Comparison of ENCODE assay signal across 34 cellular contexts in genomic region chr13:109981000-109981399, GRCh38.
DNase-seq lines count a peak whose midpoint lies in the region; ATAC-seq, FAIRE-seq and TF ChIP-seq lines count a peak whose summit lies in the region.
"Had no signal": no experiment of that assay in that cellular context is flagged by ENCODE, and none has a peak within 500 bp of the region (broad histone marks: within the 10 kb centered on the region; RNA-seq: fewer than 3 reads in every experiment).

No MANE protein-coding gene starts in this region.

- H3K27ac ChIP-seq in HepG2 (ENCODE audit: extremely low read length, insufficient read depth, low read length) (no peak overlapping the region), right lobe of liver (no peak overlapping the region), A549 (no peak overlapping the region), IMR-90 (ENCODE audit: insufficient read depth, low read length) (no peak overlapping the region), K562 (ENCODE audit: extremely low read depth, low read depth, low read length) (no peak overlapping the region)
- H3K27ac ChIP-seq: 22Rv1; BLaER1; BLaER1 treated with 17β-estradiol and CSF1 and Interleukin-3, amounts not matched to agents 10 nM and 100 nM; C4-2B had no signal

- H2BK20ac ChIP-seq in IMR-90 (ENCODE audit: low read depth, low read length) = no peak overlapping the region

- 20% methylated on average over 4 of the region's 4 CpGs for WGBS in HepG2 (ENCODE audit: low lambda C conversion rate)
- WGBS in right lobe of liver (ENCODE audit: insufficient coverage, low coverage, low lambda C conversion rate, missing lambda C conversion rate) = 80% methylated on average over 4 of the region's 4 CpGs
- WGBS in A549 (ENCODE audit: missing lambda C conversion rate) = 73% methylated on average over 4 of the region's 4 CpGs
- no CpG with 5 or more reads among the region's 4 CpGs for WGBS in IMR-90 (ENCODE audit: extremely low coverage in 2 of 2, insufficient read length in 1 of 2), 2 experiments
- 0% methylated on average over 3 of the region's 4 CpGs for WGBS in K562 (ENCODE audit: insufficient coverage, low coverage, missing lambda C conversion rate)

- H2AFZ ChIP-seq in HepG2 (ENCODE audit: low read length) (no peak overlapping the region), IMR-90 (replicated peaks; ENCODE audit: low read length, poor library complexity) (no peak overlapping the region), K562 (ENCODE audit: low read depth, low read length) (no peak overlapping the region)

- no peak overlapping the region for H4K5ac ChIP-seq in IMR-90 (ENCODE audit: low read depth, low read length)

- POLR2A ChIA-PET in HepG2 (lab: Yijun Ruan, JAX) (no interaction called here), A549 (lab: Yijun Ruan, JAX) (no interaction called here), IMR-90 (lab: Charles Lee; ENCODE audit: unreplicated experiment) (no interaction called here), K562 (lab: Yijun Ruan, JAX) (interaction anchor here (0.6 to 0.7 kb wide), 2 partner anchors 13 to 411 kb away, joined by 3 read pairs; no protein-coding TSS in a partner anchor)

- H3K9me1 ChIP-seq in IMR-90 (ENCODE audit: insufficient read depth, low read length) (peaks cover 3% of the 10 kb centered on the region; the same call in 1 of the 2 replicates), K562 (ENCODE audit: control insufficient read depth, insufficient read depth, low read length) (no peaks in the 10 kb centered on the region)

- H4K91ac ChIP-seq in IMR-90 (ENCODE audit: insufficient read depth, low read depth, low read length) = no peak overlapping the region

- ATAC-seq in HepG2 (no peak), right lobe of liver (no peak), A549 (no peak), IMR-90 (ENCODE audit: low read depth) (no peak), K562 (no peak), GM21737 (IDR thresholded peaks at IDR 0.05; ENCODE audit: unreplicated experiment) (no peak), mucosa of descending colon (no peak)
- ATAC-seq: CD8-positive, alpha-beta T cell had no signal

- H2BK5ac ChIP-seq in IMR-90 (ENCODE audit: low read depth, low read length, poor library complexity, severe bottlenecking) = no peak overlapping the region

- TF ChIP-seq RAD21 in HepG2 (CRISPR knock-in tag; IDR thresholded peaks at IDR 0.05) (no peak), A549 (conservative IDR thresholded peaks at IDR 0.05 in 1 of 2, IDR thresholded peaks at IDR 0.05 in 1 of 2) (no peak), IMR-90 (IDR thresholded peaks at IDR 0.05; ENCODE audit: low read length) (no peak), K562 (CRISPR knock-in tag; conservative IDR thresholded peaks at IDR 0.05 in 1 of 2, IDR thresholded peaks at IDR 0.05 in 1 of 2) (no peak)

- no peak overlapping the region for H3K18ac ChIP-seq in IMR-90 (ENCODE audit: low read depth, low read length)

- no peak overlapping the region for H4K8ac ChIP-seq in IMR-90 (ENCODE audit: low read depth in 2 of 2, low read length in 2 of 2)

- H2BK15ac ChIP-seq in IMR-90 (ENCODE audit: low read depth, low read length) = no peak overlapping the region

- intact Hi-C loops in HepG2 (cut with micrococcal nuclease; ENCODE audit: unreplicated experiment) = no loop called here
- intact Hi-C loops in right lobe of liver (cut with DNase I) = no loop called here
- intact Hi-C loops in IMR-90 (cut with micrococcal nuclease) = no loop called here
- intact Hi-C loops in K562 (cut with micrococcal nuclease) = no loop called here
- intact Hi-C loops in mucosa of descending colon (cut with DNase I, micrococcal nuclease) = no loop called here

- H2AK5ac ChIP-seq in IMR-90 (ENCODE audit: low read depth, low read length) = no peak overlapping the region

- no peaks in the 10 kb centered on the region for H3K79me2 ChIP-seq in HepG2 (ENCODE audit: insufficient read depth, low read length)
- H3K79me2 ChIP-seq in K562 (ENCODE audit: control insufficient read depth, insufficient read depth, low read length) = no peaks in the 10 kb centered on the region

- no peaks in the 10 kb centered on the region for H3K9me3 ChIP-seq in HepG2 (ENCODE audit: low read length)
- no peaks in the 10 kb centered on the region for H3K9me3 ChIP-seq in right lobe of liver
- H3K9me3 ChIP-seq in A549 = no peaks in the 10 kb centered on the region
- H3K9me3 ChIP-seq in IMR-90 (ENCODE audit: control insufficient read depth, insufficient read depth, low read length) = no peaks in the 10 kb centered on the region
- H3K9me3 ChIP-seq in K562 (replicated peaks; ENCODE audit: control insufficient read depth, insufficient read depth, low read depth, low read length) = no peaks in the 10 kb centered on the region
- no peaks in the 10 kb centered on the region for H3K9me3 ChIP-seq in mucosa of descending colon
- H3K9me3 ChIP-seq: BE2C; BLaER1; BLaER1 treated with 17β-estradiol and CSF1 and Interleukin-3, amounts not matched to agents 10 nM and 100 nM; Caco-2 had no signal

- TF ChIP-seq POLR2A in HepG2 (IDR thresholded peaks at IDR 0.05; ENCODE audit: insufficient read depth in 1 of 2, low read depth in 2 of 2, low read length in 2 of 2) (no peak), right lobe of liver (IDR thresholded peaks at IDR 0.05) (no peak), A549 (IDR thresholded peaks at IDR 0.05; ENCODE audit: low read length) (no peak), IMR-90 (IDR thresholded peaks at IDR 0.05; ENCODE audit: low read depth, low read length) (no peak), K562 (conservative IDR thresholded peaks at IDR 0.05) (no peak)

- H3K4me1 ChIP-seq in HepG2 (ENCODE audit: insufficient read depth, low read length) (no peaks in the 10 kb centered on the region), right lobe of liver (no peaks in the 10 kb centered on the region), A549 (no peaks in the 10 kb centered on the region), IMR-90 (ENCODE audit: control insufficient read depth, insufficient read depth, low read length) (peaks cover 3% of the 10 kb centered on the region), K562 (replicated peaks in 1 of 2; ENCODE audit: control insufficient read depth in 2 of 2, insufficient read depth in 2 of 2, low read length in 2 of 2) (no peaks in the 10 kb centered on the region), mucosa of descending colon (ENCODE audit: low read depth) (no peaks in the 10 kb centered on the region)
- H3K4me1 ChIP-seq: BE2C, Caco-2 had no signal

- H2BK120ac ChIP-seq in IMR-90 (ENCODE audit: low read depth, low read length) = no peak overlapping the region

- H3K36me3 ChIP-seq in HepG2 (replicated peaks in 1 of 2; ENCODE audit: control insufficient read depth in 1 of 2, insufficient read depth in 2 of 2, low read length in 2 of 2) (no peaks in the 10 kb centered on the region), right lobe of liver (no peaks in the 10 kb centered on the region), IMR-90 (ENCODE audit: control insufficient read depth, insufficient read depth, low read length) (no peaks in the 10 kb centered on the region), K562 (ENCODE audit: control insufficient read depth, insufficient read depth, low read length) (no peaks in the 10 kb centered on the region), mucosa of descending colon (ENCODE audit: low read depth) (no peaks in the 10 kb centered on the region)
- H3K36me3 ChIP-seq: BE2C; BLaER1; BLaER1 treated with 17β-estradiol and CSF1 and Interleukin-3, amounts not matched to agents 10 nM and 100 nM had no signal

- TF ChIP-seq EP300 in HepG2 (IDR thresholded peaks at IDR 0.05; ENCODE audit: low read depth in 2 of 2, low read length in 2 of 2) = no peak
- no peak for TF ChIP-seq EP300 in HepG2 (CRISPR knock-in tag; IDR thresholded peaks at IDR 0.05; ENCODE audit: borderline replicate concordance)
- no peak for TF ChIP-seq EP300 in A549 (IDR thresholded peaks at IDR 0.05)
- TF ChIP-seq EP300 in K562 (IDR thresholded peaks at IDR 0.05; ENCODE audit: low read length) = no peak

- DNase-seq in HepG2 (ENCODE audit: low spot score) (no peak), right lobe of liver (no peak), A549 (ENCODE audit: low read depth in 1 of 2, low spot score in 1 of 2) (no peak), IMR-90 (no peak), K562 (ENCODE audit: extremely low read depth in 1 of 4, low spot score in 3 of 4) (no peak), mucosa of descending colon (no peak)
- DNase-seq in activated effector memory CD4-positive, alpha-beta T cell treated with Interleukin-2 at 50 U/mL for 16 hours = no peak
- DNase-seq: 8988T; ACHN; AML-193; BE2C; C1 segment of cervical spinal cord; Caco-2; Calu3; CD4-positive, alpha-beta memory T cell; CD4-positive, alpha-beta T cell; CD4-positive, CD25-positive, alpha-beta regulatory T cell; CD8-positive, alpha-beta memory T cell; CD8-positive, alpha-beta T cell; COR-L47; DMS 273 treated with DMSO at 0.1 percent for 48 hours; DMS153; DMS53; DMS79; DMS79 treated with DMSO at 0.1 percent for 48 hours; DND-41; EL had no signal

- CTCF ChIA-PET in HepG2 (lab: Yijun Ruan, JAX; ENCODE audit: low intra/inter-chr PET ratio, low total read pairs) (no interaction called here), A549 (lab: Yijun Ruan, JAX) (interaction anchor here (1.0 to 1.2 kb wide), 2 partner anchors 19 to 1066 kb away, joined by 3 to 4 read pairs; no protein-coding TSS in a partner anchor), IMR-90 (lab: Yijun Ruan, JAX) (no interaction called here), K562 (lab: Yijun Ruan, JAX; ENCODE audit: low intra/inter-chr PET ratio) (interaction anchor here (0.7 kb wide), 1 partner anchor 17 kb away, joined by 3 read pairs; no protein-coding TSS in a partner anchor)

- no peaks in the 10 kb centered on the region for H3K79me1 ChIP-seq in IMR-90 (ENCODE audit: low read depth in 1 of 2, low read length in 2 of 2)

- H3K27me3 ChIP-seq in HepG2 (ENCODE audit: control insufficient read depth in 1 of 2, insufficient read depth in 2 of 2, low read length in 2 of 2) (peaks cover 0 to 12% of the 10 kb centered on the region in 2 experiments; a peak in 3 of 5 replicates), right lobe of liver (no peaks in the 10 kb centered on the region), IMR-90 (ENCODE audit: control insufficient read depth, insufficient read depth, low read length) (no peaks in the 10 kb centered on the region), K562 (ENCODE audit: control insufficient read depth in 2 of 2, insufficient read depth in 2 of 2, low read length in 2 of 2) (peaks cover 0 to 2% of the 10 kb centered on the region in 2 experiments; a peak in 2 of 5 replicates)
- H3K27me3 ChIP-seq: BLaER1; BLaER1 treated with 17β-estradiol and CSF1 and Interleukin-3, amounts not matched to agents 10 nM and 100 nM had no signal

- H3K4me2 ChIP-seq in HepG2 (ENCODE audit: low read depth, low read length) (no peak overlapping the region), A549 (no peak overlapping the region), IMR-90 (ENCODE audit: low read depth, low read length) (no peak overlapping the region), K562 (ENCODE audit: insufficient read depth, low read length) (no peak overlapping the region)
- H3K4me2 ChIP-seq: BLaER1; BLaER1 treated with 17β-estradiol and CSF1 and Interleukin-3, amounts not matched to agents 10 nM and 100 nM had no signal

- H3K9ac ChIP-seq in HepG2 (ENCODE audit: insufficient read depth, low read depth, low read length) (no peak overlapping the region), IMR-90 (ENCODE audit: low read depth, low read length) (no peak overlapping the region), K562 (ENCODE audit: insufficient read depth in 1 of 2, low read depth in 2 of 2, low read length in 2 of 2) (no peak overlapping the region)
- H3K9ac ChIP-seq: BLaER1; BLaER1 treated with 17β-estradiol and CSF1 and Interleukin-3, amounts not matched to agents 10 nM and 100 nM had no signal

- dilution Hi-C loops in IMR-90 (cut with HindIII; ENCODE audit: low sequenced_read_pairs, unreplicated experiment) = no loop called here

- H4K20me1 ChIP-seq in HepG2 (ENCODE audit: insufficient read depth, low read length) (no peaks in the 10 kb centered on the region), IMR-90 (ENCODE audit: insufficient read depth, low read length) (no peaks in the 10 kb centered on the region), K562 (replicated peaks; ENCODE audit: control insufficient read depth, insufficient read depth, low read length) (no peaks in the 10 kb centered on the region)
- H4K20me1 ChIP-seq: BLaER1; BLaER1 treated with 17β-estradiol and CSF1 and Interleukin-3, amounts not matched to agents 10 nM and 100 nM had no signal

- no peak overlapping the region for H3K14ac ChIP-seq in IMR-90 (replicated peaks; ENCODE audit: low read depth, low read length)

- no peak overlapping the region for H3K56ac ChIP-seq in IMR-90 (ENCODE audit: extremely low read depth, insufficient read depth, low read length)

- FAIRE-seq in HepG2 (lab: Jason Lieb, UNC) = no peak
- no peak for FAIRE-seq in A549 (lab: Jason Lieb, UNC)
- no peak for FAIRE-seq in K562 (lab: Jason Lieb, UNC)
- FAIRE-seq: A204.1, D721Med had no signal

- H3K4ac ChIP-seq in IMR-90 (ENCODE audit: low read depth, low read length) = no peak overlapping the region

- no TSS peak for BruUV-seq in HepG2 (replicated peaks; lab: Mats Ljungman, UMichigan)
- no TSS peak for BruUV-seq in IMR-90 (replicated peaks; lab: Mats Ljungman, UMichigan)
- no TSS peak for BruUV-seq in K562 (replicated peaks; lab: Mats Ljungman, UMichigan)

- no peak overlapping the region for H2AK9ac ChIP-seq in IMR-90 (replicated peaks; ENCODE audit: low read depth, low read length, poor library complexity)

- TF ChIP-seq CTCF in HepG2 (CRISPR knock-in tag; IDR thresholded peaks at IDR 0.05) (no peak), right lobe of liver (IDR thresholded peaks at IDR 0.05) (no peak), A549 (IDR thresholded peaks at IDR 0.05) (no peak), IMR-90 (conservative IDR thresholded peaks at IDR 0.05; ENCODE audit: low read depth, low read length) (no peak), K562 (IDR thresholded peaks at IDR 0.05 in 2 of 3, conservative IDR thresholded peaks at IDR 0.05 in 1 of 3; ENCODE audit: insufficient read depth in 2 of 3, low read depth in 1 of 3, low read length in 3 of 3) (no peak), mucosa of descending colon (IDR thresholded peaks at IDR 0.05) (no peak)

- H3K4me3 ChIP-seq in HepG2 (replicated peaks in 1 of 3; ENCODE audit: insufficient read depth in 1 of 3, low read depth in 2 of 3, low read length in 3 of 3) (no peak overlapping the region), right lobe of liver (no peak overlapping the region), A549 (no peak overlapping the region), IMR-90 (ENCODE audit: insufficient read depth, low read depth, low read length) (no peak overlapping the region), K562 (no peak overlapping the region), mucosa of descending colon (no peak overlapping the region)
- H3K4me3 ChIP-seq: BLaER1; BLaER1 treated with 17β-estradiol and CSF1 and Interleukin-3, amounts not matched to agents 10 nM and 100 nM had no signal

- in situ Hi-C loops in HepG2 (cut with HindIII; ENCODE audit: extremely low pct_ligation_motif_present, low pct_unique_long_range_greater_than_20kb) (no loop called here), IMR-90 (cut with MboI; ENCODE audit: low sequenced_read_pairs) (no loop called here), K562 (cut with MboI) (no loop called here)

- H3K23ac ChIP-seq in IMR-90 (ENCODE audit: low read depth, low read length) = no peak overlapping the region

Comparison
In these comparisons a context has a peak if more than half of its experiments do, and no peak if none do; other contexts are left out.
1. CTCF ChIA-PET loops: an anchor here in A549 (1.0 to 1.2 kb wide) and K562 (0.7 kb wide); none called in HepG2 and IMR-90.
2. Of the 241 proteins assayed by ChIP-seq in both HepG2 and K562: peak only in HepG2: MAFF and MAFK; only in K562: MAFG; in both: none; in neither: 238.